Comparison of ENCODE assay signal across 14 cellular contexts in the genomic region with DNA sequence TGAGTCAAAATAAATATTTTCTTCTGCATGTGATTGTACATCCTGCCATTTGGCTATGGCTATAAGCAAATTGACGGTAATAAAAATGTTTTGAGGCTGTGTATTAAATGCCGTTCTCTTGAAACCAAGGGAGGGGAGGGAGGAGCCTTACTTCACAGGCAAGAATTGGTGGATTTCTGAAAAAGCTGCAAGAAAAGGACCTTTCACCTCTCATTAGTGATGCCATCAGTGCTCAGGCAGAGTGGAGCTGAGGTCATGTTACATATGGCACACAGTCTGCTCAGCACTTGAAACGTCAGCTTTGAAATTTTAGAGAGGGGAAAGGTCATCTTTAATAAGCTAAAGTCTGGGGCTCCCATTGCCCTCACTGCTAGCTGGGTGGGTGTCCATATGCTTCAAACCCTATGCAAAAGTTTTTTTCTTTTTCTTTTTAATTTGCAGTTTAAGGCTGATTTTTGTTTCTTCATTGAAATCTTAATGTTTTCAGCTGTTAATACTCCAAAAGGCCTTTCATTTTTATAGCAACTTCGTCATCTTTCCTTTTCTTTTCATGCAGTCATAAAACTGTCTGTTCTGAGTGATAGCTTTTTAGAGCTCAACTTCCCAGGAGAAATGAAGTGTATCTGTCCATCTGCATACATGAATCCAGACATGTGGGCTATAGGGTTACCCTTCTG. TPM values are rescaled to one million over a fixed set of nuclear protein-coding genes. Genes with fewer than 3 reads are reported as not detected.
DNase-seq lines count a peak whose midpoint lies in the region; ATAC-seq lines count a peak whose summit lies in the region.
"Had no signal": no experiment of that assay in that cellular context is flagged by ENCODE, and none has a peak within 500 bp of the region (broad histone marks: within the 10 kb centered on the region; RNA-seq: fewer than 3 reads in every experiment).

No MANE protein-coding gene starts in this region.

- H3K4me2 ChIP-seq in Karpas-422 (ENCODE audit: low read depth, low read length, poor library complexity, severe bottlenecking), result peak overlapping the region; percentile 81

- H3K9me3 ChIP-seq in Karpas-422 (ENCODE audit: low read length), result no peaks in the 10 kb centered on the region

- peaks cover 5% of the 10 kb centered on the region for H3K36me3 Mint-ChIP-seq in natural killer cell treated with Interleukin-12 subunit alpha and Interleukin-12 subunit beta and Interleukin-15 and Interleukin-18, amount 100 ng/mL, for 72 hours
- peaks cover 0 to 2% of the 10 kb centered on the region in 2 donors for H3K36me3 Mint-ChIP-seq in activated T-cell treated with anti-CD3 and anti-CD28 coated beads, Interleukin-2, amount 50 U/mL, for 72 hours (ENCODE audit: insufficient read depth in 2 of 2)
- H3K36me3 Mint-ChIP-seq: CD4-positive, CD25-positive, alpha-beta regulatory T cell; T-cell had no signal

- no peak overlapping the region for H3K27ac Mint-ChIP-seq in natural killer cell treated with Interleukin-12 subunit alpha and Interleukin-12 subunit beta and Interleukin-15 and Interleukin-18, amount 100 ng/mL, for 72 hours
- no peak overlapping the region for H3K27ac Mint-ChIP-seq in activated T-cell treated with anti-CD3 and anti-CD28 coated beads, Interleukin-2, amount 50 U/mL, for 72 hours
- H3K27ac Mint-ChIP-seq: CD4-positive, CD25-positive, alpha-beta regulatory T cell; T-cell had no signal

- no peak overlapping the region for H2AFZ ChIP-seq in Karpas-422 (ENCODE audit: low read length)

- H3K9me2 ChIP-seq in Karpas-422 (replicated peaks; ENCODE audit: insufficient read depth, low read length), result no peaks in the 10 kb centered on the region

- H3K27ac ChIP-seq in Karpas-422 (ENCODE audit: low read length), result no peak overlapping the region
- H3K27ac ChIP-seq: coronary artery, KMS-11 had no signal

- DNase-seq in COLO668 (lab: John Stamatoyannopoulos, UW; ENCODE audit: unreplicated experiment), result peak; percentile 54
- DNase-seq in Karpas-422, result no peak
- DNase-seq in SHP77 treated with DMSO at 0.1 percent for 48 hours (lab: John Stamatoyannopoulos, UW), result peak; percentile 41
- no peak for DNase-seq in natural killer cell treated with Interleukin-12 subunit alpha and Interleukin-12 subunit beta and Interleukin-15 and Interleukin-18, amount 100 ng/mL, for 72 hours (ENCODE audit: low spot score)
- DNase-seq in AG08395 (ENCODE audit: low spot score), result no peak
- DNase-seq in effector CD4-positive, alpha-beta T cell, result no peak
- no peak for DNase-seq in activated T-cell treated with anti-CD3 and anti-CD28 coated beads, Interleukin-2, amount 50 U/mL, for 72 hours
- DNase-seq: activated naive CD4-positive, alpha-beta T cell treated with anti-CD3 and anti-CD28 coated beads, Interleukin-2, amount 50 U/mL, for 16 hours; CD4-positive, CD25-positive, alpha-beta regulatory T cell; stimulated activated CD4-positive, alpha-beta T cell treated with anti-CD3 and anti-CD28 coated beads, Interleukin-15, amount 100 ng/mL, for 24 hours; T-cell had no signal

- H3K4me1 Mint-ChIP-seq in natural killer cell treated with Interleukin-12 subunit alpha and Interleukin-12 subunit beta and Interleukin-15 and Interleukin-18, amount 100 ng/mL, for 72 hours (ENCODE audit: low read depth in 2 of 2), result peaks cover 17 to 24% of the 10 kb centered on the region in 2 donors
- H3K4me1 Mint-ChIP-seq in activated T-cell treated with anti-CD3 and anti-CD28 coated beads, Interleukin-2, amount 50 U/mL, for 72 hours (ENCODE audit: low read depth), result peaks cover 34% of the 10 kb centered on the region

- peak overlapping the region; percentile 25 for H3K4me3 Mint-ChIP-seq in natural killer cell treated with Interleukin-12 subunit alpha and Interleukin-12 subunit beta and Interleukin-15 and Interleukin-18, amount 100 ng/mL, for 72 hours
- H3K4me3 Mint-ChIP-seq in activated T-cell treated with anti-CD3 and anti-CD28 coated beads, Interleukin-2, amount 50 U/mL, for 72 hours, result peak overlapping the region in 1 of 2 donors; percentile 79

- peaks cover 54 to 79% of the 10 kb centered on the region in 2 donors for H3K27me3 Mint-ChIP-seq in natural killer cell treated with Interleukin-12 subunit alpha and Interleukin-12 subunit beta and Interleukin-15 and Interleukin-18, amount 100 ng/mL, for 72 hours
- H3K27me3 Mint-ChIP-seq in activated T-cell treated with anti-CD3 and anti-CD28 coated beads, Interleukin-2, amount 50 U/mL, for 72 hours (ENCODE audit: low read depth), result peaks cover 89% of the 10 kb centered on the region

- no peaks in the 10 kb centered on the region for H3K27me3 ChIP-seq in Karpas-422 (ENCODE audit: low read length)

- H3K9me3 Mint-ChIP-seq in natural killer cell treated with Interleukin-12 subunit alpha and Interleukin-12 subunit beta and Interleukin-15 and Interleukin-18, amount 100 ng/mL, for 72 hours, result no peaks in the 10 kb centered on the region
- no peaks in the 10 kb centered on the region for H3K9me3 Mint-ChIP-seq in activated T-cell treated with anti-CD3 and anti-CD28 coated beads, Interleukin-2, amount 50 U/mL, for 72 hours
- H3K9me3 Mint-ChIP-seq: T-cell had no signal

- no peak overlapping the region for H3K9ac ChIP-seq in Karpas-422 (ENCODE audit: low read length)
- H3K9ac ChIP-seq: KMS-11 had no signal

- H3K36me3 ChIP-seq in Karpas-422 (ENCODE audit: insufficient read depth, low read length), result no peaks in the 10 kb centered on the region

- H3K4me3 ChIP-seq in Karpas-422 (ENCODE audit: low read length), result no peak overlapping the region
- H3K4me3 ChIP-seq: coronary artery had no signal

- peaks cover 45% of the 10 kb centered on the region for H3K4me1 ChIP-seq in Karpas-422 (ENCODE audit: low read length)

- no peak for ATAC-seq in natural killer cell treated with Interleukin-12 subunit alpha and Interleukin-12 subunit beta and Interleukin-15 and Interleukin-18, amount 100 ng/mL, for 72 hours
- no peak for ATAC-seq in GM21367 (IDR thresholded peaks at IDR 0.05; ENCODE audit: unreplicated experiment)
- ATAC-seq in activated T-cell treated with anti-CD3 and anti-CD28 coated beads, Interleukin-2, amount 50 U/mL, for 72 hours (replicated peaks in 1 of 2), result no peak
- ATAC-seq: T-cell had no signal

- no peaks in the 10 kb centered on the region for H3K79me2 ChIP-seq in Karpas-422 (ENCODE audit: low read length)

- no peaks in the 10 kb centered on the region for H4K20me1 ChIP-seq in Karpas-422 (ENCODE audit: insufficient read depth, low read depth, low read length)

RNA-seq across cellular contexts. Expression of gene SIX1, which starts 9.8 kb away (rescaled TPM):
- total RNA-seq in Karpas-422 (2014; rRNA removed; shearing (Covaris generic); ENCODE audit: low replicate concordance), result 0.18 and 0.56 TPM in 2 replicates
- not detected for total RNA-seq in natural killer cell treated with Interleukin-12 subunit alpha and Interleukin-12 subunit beta and Interleukin-15 and Interleukin-18, amount 100 ng/mL, for 72 hours
- not detected for total RNA-seq in activated T-cell treated with anti-CD3 and anti-CD28 coated beads, Interleukin-2, amount 50 U/mL, for 72 hours
- total RNA-seq: CD4-positive, CD25-positive, alpha-beta regulatory T cell had no signal

Comparison
In these comparisons a context has a peak if more than half of its experiments do, and no peak if none do; other contexts are left out.
1. DNase-seq: peak in COLO668 (single experiment) and SHP77 treated with DMSO at 0.1 percent for 48 hours (single experiment); none in Karpas-422 (single experiment), natural killer cell treated with Interleukin-12 subunit alpha and Interleukin-12 subunit beta and Interleukin-15 and Interleukin-18, amount 100 ng/mL, for 72 hours (single experiment), AG08395 (single experiment), effector CD4-positive, alpha-beta T cell (single experiment) and activated T-cell treated with anti-CD3 and anti-CD28 coated beads, Interleukin-2, amount 50 U/mL, for 72 hours (0 of 2).